ENCODE assay signal across 8 cellular contexts in the genomic region with DNA sequence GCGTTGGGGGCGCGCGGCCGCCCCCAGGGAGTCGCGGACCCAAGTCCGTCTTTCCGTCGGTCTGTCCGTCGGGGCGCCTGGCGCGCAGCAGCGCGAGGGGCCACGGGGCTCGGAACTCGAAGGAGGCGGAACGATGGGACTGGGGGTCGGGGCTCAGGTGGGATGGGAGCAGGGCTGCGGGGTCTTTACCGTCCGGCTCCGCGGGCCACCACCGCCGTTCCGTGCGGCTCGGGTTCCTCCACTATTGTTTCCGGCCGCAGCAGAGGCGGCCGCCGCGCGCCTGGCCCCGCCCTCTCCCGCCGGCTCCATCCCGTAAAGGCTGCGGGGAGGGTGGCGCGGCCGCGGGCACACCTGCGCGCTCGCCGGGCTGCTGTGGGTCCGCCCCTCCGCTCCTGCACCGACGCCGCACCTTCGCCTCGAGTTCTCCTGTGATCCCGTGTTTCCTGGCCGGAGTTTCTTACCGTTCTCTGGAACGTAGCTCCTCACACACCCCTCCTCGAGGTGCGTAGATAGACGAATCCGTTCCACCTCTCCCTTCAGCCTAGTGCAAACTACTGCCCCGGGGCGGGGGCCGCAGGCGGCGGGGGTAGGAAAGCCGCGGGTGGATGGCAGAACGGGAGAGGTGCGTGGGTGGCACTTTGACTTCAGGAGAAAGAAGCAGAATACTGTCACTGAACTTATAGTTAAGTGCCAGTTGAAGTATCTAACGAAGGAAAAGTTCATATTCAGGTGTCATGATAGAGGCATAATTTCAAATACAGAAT. TPM values are rescaled to one million over a fixed set of nuclear protein-coding genes. Genes with fewer than 3 reads are reported as not detected.
DNase-seq lines count a peak whose midpoint lies in the region; ATAC-seq and TF ChIP-seq lines count a peak whose summit lies in the region.

A gene (minus strand): TSS at position 243 of the 764 bp plus-strand sequence. CDS start 1,038 bp downstream, outside the sequence.

- peaks cover 15% of the 10 kb centered on the region for H3K36me3 Mint-ChIP-seq in T-cell
- H3K36me3 Mint-ChIP-seq in progenitor cell of endocrine pancreas (ENCODE audit: insufficient read depth) = peaks cover 10% of the 10 kb centered on the region

- DNase-seq in NCI-H1105 treated with DMSO at 0.1 percent for 48 hours (lab: John Stamatoyannopoulos, UW) (peak; percentile 88), T-cell (peak; percentile 71 to 89 (median 82)), heart right ventricle (peak; percentile 92), progenitor cell of endocrine pancreas (ENCODE audit: low spot score, unreplicated experiment) (peak; percentile 68), ureter (ENCODE audit: low spot score) (peak; percentile 90)

- WGBS in adipose tissue, 3 donors = 0 to 1% (median 1%) methylated on average over 65 to 78 of the region's 78 CpGs
- WGBS in heart right ventricle, 2 donors = 0 to 1% methylated on average over 54 to 78 of the region's 78 CpGs

- peaks cover 0 to 25% (median 0%) of the 10 kb centered on the region in 9 donors for H3K36me3 ChIP-seq in heart right ventricle

- H3K27ac ChIP-seq in adipose tissue (ENCODE audit: low read depth, low read length) = peak within 1 kb of the TSS; percentile 68
- H3K27ac ChIP-seq in heart right ventricle = peak within 1 kb of the TSS; percentile 86 to 97 (median 92)

- H3K4me3 ChIP-seq in GM12875 (ENCODE audit: low read depth, low read length) (peak within 1 kb of the TSS; percentile 94), heart right ventricle (peak within 1 kb of the TSS; percentile 81 to 98 (median 90))

- CTCF ChIA-PET in T-cell (lab: Charles Lee) = interaction anchor here (0.7 to 3.7 kb wide), 11 partner anchors 14 to 131 kb away, joined by 3 to 17 read pairs (median 4); no protein-coding TSS in a partner anchor

- H3K4me1 Mint-ChIP-seq in T-cell (peaks cover 46 to 51% (median 49%) of the 10 kb centered on the region in 3 donors), progenitor cell of endocrine pancreas (ENCODE audit: low read depth) (peaks cover 12% of the 10 kb centered on the region)

- H3K27me3 ChIP-seq in heart right ventricle = no peaks in the 10 kb centered on the region

- H3K27ac Mint-ChIP-seq in T-cell = peak within 1 kb of the TSS; percentile 99
- peak within 1 kb of the TSS; percentile 100 for H3K27ac Mint-ChIP-seq in progenitor cell of endocrine pancreas

- ATAC-seq in HG02678 (IDR thresholded peaks at IDR 0.05; ENCODE audit: unreplicated experiment) (peak; percentile 87), T-cell (replicated peaks in 1 of 4) (peak; percentile 87 to 89 (median 88)), heart right ventricle (peak; percentile 97 to 100 (median 98))

- intact Hi-C loops in heart right ventricle (cut with DNase I) = loop anchor here in 4 of 10 donors (1.0 to 10.0 kb wide), 6 partner anchors 79 to 204 kb away; a partner anchor contains a TSS

- no peaks in the 10 kb centered on the region for H3K27me3 Mint-ChIP-seq in T-cell
- H3K27me3 Mint-ChIP-seq in progenitor cell of endocrine pancreas = no peaks in the 10 kb centered on the region

- H3K9me3 Mint-ChIP-seq in T-cell (no peaks in the 10 kb centered on the region), progenitor cell of endocrine pancreas (ENCODE audit: low read depth) (no peaks in the 10 kb centered on the region)

- H3K4me3 Mint-ChIP-seq in T-cell (peak within 1 kb of the TSS; percentile 82 to 99 (median 95)), progenitor cell of endocrine pancreas (ENCODE audit: low read depth) (peak within 1 kb of the TSS; percentile 96)

- TF ChIP-seq CTCF in GM12875 (IDR thresholded peaks at IDR 0.05; ENCODE audit: borderline replicate concordance, insufficient read depth, low read depth, low read length) (no peak), heart right ventricle (IDR thresholded peaks at IDR 0.05) (no peak), progenitor cell of endocrine pancreas (IDR thresholded peaks at IDR 0.05; ENCODE audit: unreplicated experiment) (no peak)

- POLR2A ChIA-PET in T-cell (lab: Charles Lee) = interaction anchor here (0.5 to 3.6 kb wide), 10 partner anchors 9 to 101 kb away, joined by 3 to 22 read pairs (median 4); no protein-coding TSS in a partner anchor

- H3K9me3 ChIP-seq in heart right ventricle = no peaks in the 10 kb centered on the region

- peaks cover 0 to 39% (median 30%) of the 10 kb centered on the region in 9 donors for H3K4me1 ChIP-seq in heart right ventricle

RNA-seq across cellular contexts. Expression of the gene that starts here (rescaled TPM):
- 10 to 100 TPM; 41.1 to 52.6 (median 48.5) TPM for total RNA-seq in T-cell
- 1 to 10 TPM; 1.3 to 7.1 (median 3.7) TPM for polyA plus RNA-seq in adipose tissue
- 10 to 100 TPM in 6 of 10 donors, 1 to 10 TPM in 4; 6.2 to 18.9 (median 11.6) TPM for total RNA-seq in heart right ventricle
- 1 to 10 TPM; 2.3 to 2.6 TPM for polyA plus RNA-seq in heart right ventricle
- total RNA-seq in progenitor cell of endocrine pancreas = 32.9 and 33.0 TPM in 2 replicates
- 19.0 TPM for total RNA-seq in ureter

Comparison
In these comparisons a context has a peak if more than half of its experiments do, and no peak if none do; other contexts are left out.
1. Peak in every context shown above with its lines: DNase-seq, ATAC-seq, H3K4me3 ChIP-seq and H3K27ac ChIP-seq.